10 cellular contexts compared by ENCODE assay signal in the genomic region with DNA sequence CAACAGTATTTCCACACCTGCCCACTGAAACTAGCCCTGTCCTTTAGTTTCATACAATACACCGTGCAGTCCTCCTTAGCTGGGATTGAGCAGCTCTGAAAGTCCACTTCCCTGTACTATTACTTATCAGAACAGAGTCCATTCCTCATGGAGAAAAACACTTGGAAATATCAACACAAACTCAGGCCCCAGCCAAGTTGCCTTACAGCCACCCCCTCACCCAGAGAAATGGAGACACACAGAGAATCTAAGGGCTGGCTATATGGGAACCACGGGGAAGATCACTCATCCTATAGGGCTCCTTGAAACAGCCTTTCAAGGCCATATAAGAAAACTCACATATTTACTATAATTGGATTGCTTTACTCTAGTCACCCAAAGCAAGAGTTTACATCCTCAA. TPM values are rescaled to one million over a fixed set of nuclear protein-coding genes. Genes with fewer than 3 reads are reported as not detected.
A peak's percentile ranks its signal among the peaks of the same experiment; 100 is the strongest.
DNase-seq lines count a peak whose midpoint lies in the region; ATAC-seq, FAIRE-seq and TF ChIP-seq lines count a peak whose summit lies in the region.
"Had no signal": no experiment of that assay in that cellular context is flagged by ENCODE, and none has a peak within 500 bp of the region (broad histone marks: within the 10 kb centered on the region; RNA-seq: fewer than 3 reads in every experiment).

No MANE protein-coding gene starts in this region.

- intact Hi-C loops in GM12878 (cut with micrococcal nuclease; ENCODE audit: unreplicated experiment): loop anchor here (2.0 kb wide), 1 partner anchor 13 kb away; no protein-coding TSS in a partner anchor

- no peak for ATAC-seq in GM12878

- H3K4me3 ChIP-seq in GM06990 (replicated peaks; ENCODE audit: low read depth, low read length) (peak overlapping the region; percentile 9; the same call in 1 of the 2 replicates), GM12878 (peak overlapping the region; percentile 17; the same call in 1 of the 2 replicates), skin epidermis (peak overlapping the region in 5 of 7 experiments; percentile 1 to 87 (median 73))

- CTCF ChIA-PET in GM12878 (lab: Yijun Ruan, JAX): interaction anchor here (5.5 to 6.0 kb wide), 2 partner anchors 13 to 32 kb away, joined by 37 to 38 read pairs; no protein-coding TSS in a partner anchor

- no peak overlapping the region for H3K9ac ChIP-seq in GM12878 (ENCODE audit: control insufficient read depth, insufficient read depth, low read length)

- BruUV-seq in GM12878 (replicated peaks; lab: Mats Ljungman, UMichigan): no TSS peak

- H3K36me3 ChIP-seq in GM06990 (ENCODE audit: control insufficient read depth, insufficient read depth, low read length) (0 out of 2 replicates have a peak, but pooled peaks cover 2% of the 10 kb centered on the region), GM12878 (ENCODE audit: control insufficient read depth in 2 of 2, insufficient read depth in 2 of 2, low read length in 1 of 2) (no peaks in the 10 kb centered on the region)

- no peak overlapping the region for H3K27ac ChIP-seq in GM12878 (ENCODE audit: control insufficient read depth, insufficient read depth)
- H3K27ac ChIP-seq in layer of hippocampus (ENCODE audit: low read depth, low read length): peak overlapping the region; percentile 58
- peak overlapping the region in 17 of 21 experiments; percentile 8 to 99 (median 94) for H3K27ac ChIP-seq in skin epidermis

- no peaks in the 10 kb centered on the region for H3K9me3 ChIP-seq in GM12878 (replicated peaks; ENCODE audit: control insufficient read depth, insufficient read depth, low read length)

- SMC1A ChIA-PET in GM12878 (lab: Charles Lee; ENCODE audit: uncharacterized antibody, unreplicated experiment): interaction anchor here (3.9 to 4.5 kb wide), 2 partner anchors 13 to 32 kb away, joined by 25 to 54 read pairs; no protein-coding TSS in a partner anchor

- TF ChIP-seq EP300 in GM12878 (IDR thresholded peaks at IDR 0.05; ENCODE audit: borderline replicate concordance in 1 of 2, control insufficient read depth in 1 of 2, low read depth in 2 of 2, low read length in 2 of 2): no peak

- TF ChIP-seq CTCF in GM06990 (IDR thresholded peaks at IDR 0.05; ENCODE audit: insufficient read depth, low read length, poor library complexity, severe bottlenecking): no peak
- no peak for TF ChIP-seq CTCF in GM12878 (IDR thresholded peaks at IDR 0.05 in 2 of 3, conservative IDR thresholded peaks at IDR 0.05 in 1 of 3; ENCODE audit: control insufficient read depth in 2 of 3, extremely low read depth in 1 of 3, insufficient read depth in 1 of 3, low read depth in 3 of 3, low read length in 3 of 3)
- TF ChIP-seq CTCF in GM13977 (IDR thresholded peaks at IDR 0.05; ENCODE audit: extremely low read depth, insufficient read depth, missing control alignments): no peak

- 71% methylated on average over 2 of the region's 2 CpGs for WGBS in GM12878 (ENCODE audit: insufficient coverage, insufficient replicate concordance, low lambda C conversion rate, missing lambda C conversion rate)

- TF ChIP-seq RAD21 in GM12878 (IDR thresholded peaks at IDR 0.05; ENCODE audit: insufficient read depth, low read depth, low read length): no peak

- H3K27me3 ChIP-seq in GM06990 (replicated peaks; ENCODE audit: control insufficient read depth, insufficient read depth, low read length) (no peaks in the 10 kb centered on the region; the same call in 1 of the 2 replicates), GM12878 (replicated peaks in 1 of 2; ENCODE audit: control insufficient read depth in 2 of 2, insufficient read depth in 2 of 2, low read length in 1 of 2) (no peaks in the 10 kb centered on the region), layer of hippocampus (ENCODE audit: control insufficient read depth, insufficient read depth, low read length) (no peaks in the 10 kb centered on the region)

- POLR2A ChIA-PET in GM12878 (lab: Charles Lee): interaction anchor here (0.7 to 1.1 kb wide), 2 partner anchors 12 to 874 kb away, joined by 3 to 6 read pairs; no protein-coding TSS in a partner anchor

- H2AFZ ChIP-seq in GM12878 (ENCODE audit: control insufficient read depth, low read depth, low read length): no peak overlapping the region

- H3K79me2 ChIP-seq in GM12878 (ENCODE audit: control insufficient read depth, insufficient read depth, low read length): peaks cover 5% of the 10 kb centered on the region

- TF ChIP-seq POLR2A in GM12878 (IDR thresholded peaks at IDR 0.05; ENCODE audit: low read depth, low read length): no peak

- H4K20me1 ChIP-seq in GM12878 (ENCODE audit: control insufficient read depth, insufficient read depth): no peaks in the 10 kb centered on the region

- peaks cover 21% of the 10 kb centered on the region for H3K4me1 ChIP-seq in GM12878 (ENCODE audit: control insufficient read depth, insufficient read depth, low read length)

- FAIRE-seq in GM12878 (lab: Jason Lieb, UNC): no peak

- H3K4me2 ChIP-seq in GM12878 (ENCODE audit: control insufficient read depth, insufficient read depth): peak overlapping the region; percentile 88

- no peak for DNase-seq in GM06990 (ENCODE audit: extremely low read depth, insufficient read length)
- no peak for DNase-seq in GM12878 (ENCODE audit: low read depth, low spot score)
- no peak for DNase-seq in amygdala (lab: John Stamatoyannopoulos, UW)
- DNase-seq in GM13977 (ENCODE audit: low spot score): no peak
- no peak for DNase-seq in GF-D8 (lab: John Stamatoyannopoulos, UW)
- DNase-seq in T-helper 1 cell: no peak
- DNase-seq: activated naive CD4-positive, alpha-beta T cell treated with anti-CD3 and anti-CD28 coated beads, Interleukin-2, amount 10 ng/mL, durations not matched to agents 7 days and 5 days; stimulated activated naive CD4-positive, alpha-beta T cell treated with Interleukin-2 at 50 U/mL for 16 hours had no signal

- RAD21 ChIA-PET in GM12878 (lab: Charles Lee; ENCODE audit: unreplicated experiment): interaction anchor here (1.7 to 4.7 kb wide), 2 partner anchors 12 to 32 kb away, joined by 4 to 22 read pairs; no protein-coding TSS in a partner anchor

- in situ Hi-C loops in GM12878 (cut with MboI): no loop called here
- in situ Hi-C loops in GM13977 (cut with MboI; ENCODE audit: low pct_unique_long_range_greater_than_20kb, low sequenced_read_pairs, unreplicated experiment): no loop called here

TF ChIP-seq in GM12878, 131 proteins besides CTCF, POLR2A, EP300 and RAD21:
- TF ChIP-seq BRCA1 (IDR thresholded peaks at IDR 0.05; ENCODE audit: low read depth, low read length) (no peak), FOXM1 (IDR thresholded peaks at IDR 0.05; ENCODE audit: low read depth, low read length) (no peak), HCFC1 (IDR thresholded peaks at IDR 0.05; ENCODE audit: low read length) (no peak), BCL11A (IDR thresholded peaks at IDR 0.05; ENCODE audit: low read depth, low read length) (no peak), EED (IDR thresholded peaks at IDR 0.05; ENCODE audit: low read depth) (no peak), RAD51 (IDR thresholded peaks at IDR 0.05) (no peak)
- TF ChIP-seq, protein P1, sequence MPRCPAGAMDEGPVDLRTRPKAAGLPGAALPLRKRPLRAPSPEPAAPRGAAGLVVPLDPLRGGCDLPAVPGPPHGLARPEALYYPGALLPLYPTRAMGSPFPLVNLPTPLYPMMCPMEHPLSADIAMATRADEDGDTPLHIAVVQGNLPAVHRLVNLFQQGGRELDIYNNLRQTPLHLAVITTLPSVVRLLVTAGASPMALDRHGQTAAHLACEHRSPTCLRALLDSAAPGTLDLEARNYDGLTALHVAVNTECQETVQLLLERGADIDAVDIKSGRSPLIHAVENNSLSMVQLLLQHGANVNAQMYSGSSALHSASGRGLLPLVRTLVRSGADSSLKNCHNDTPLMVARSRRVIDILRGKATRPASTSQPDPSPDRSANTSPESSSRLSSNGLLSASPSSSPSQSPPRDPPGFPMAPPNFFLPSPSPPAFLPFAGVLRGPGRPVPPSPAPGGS (IDR thresholded peaks at IDR 0.05; ENCODE audit: borderline replicate concordance, insufficient read depth, low read depth, low read length, poor library complexity, severe bottlenecking): no peak

RNA-seq across cellular contexts. Expression of gene SCARB2, which starts 1.9 kb away (rescaled TPM):
- total RNA-seq in GM12878 (2013; cell fraction: nucleolus; rRNA removed): 11.8 and 13.3 TPM in 2 replicates
- total RNA-seq in GM12878 (2014; rRNA removed): 10.7 and 11.9 TPM in 2 replicates
- 9.2 and 9.5 TPM in 2 replicates for total RNA-seq in GM12878 (2014; rRNA removed; fragmentation: Illumina TruSeq; extraction: Trizol)
- 6.2 and 8.4 TPM in 2 replicates for total RNA-seq in GM12878 (2021)
- polyA plus RNA-seq in GM12878 (2011; ENCODE audit: low read depth): 20.3 TPM
- polyA plus RNA-seq in GM12878 (2011; rRNA removed): 9.9 and 10.9 TPM in 2 replicates
- polyA plus RNA-seq in GM12878 (2011; cell fraction: cytosol; rRNA removed): 4.6 and 5.0 TPM in 2 replicates
- 5.7 and 6.6 TPM in 2 replicates for polyA plus RNA-seq in GM12878 (2011; cell fraction: nucleus; rRNA removed)
- 12.4 and 14.6 TPM in 2 replicates for polyA plus RNA-seq in GM12878 (2012)
- 9.7 and 10.3 TPM in 2 replicates for polyA plus RNA-seq in GM12878 (2014; fragmentation: Illumina TruSeq; extraction: Trizol)
- polyA plus RNA-seq in GM12878 (2014; fragmentation: Nextera tagmentation; extraction: Ambion mirVana): 1 to 10 TPM; 2.1 to 3.7 TPM
- 5.6 and 6.7 TPM in 2 replicates for polyA plus RNA-seq in GM12878 (2014; rRNA removed)
- 10 to 100 TPM; 11.5 to 11.7 TPM for polyA plus RNA-seq in GM12878 (2016; fragmentation: Nextera tagmentation; extraction: Ambion mirVana)
- polyA minus RNA-seq in GM12878 (2011; rRNA and poly(A)+ RNA removed): 19.4 and 25.1 TPM in 2 replicates
- polyA minus RNA-seq in GM12878 (2011; cell fraction: cytosol; rRNA and poly(A)+ RNA removed): 4.1 TPM in 2 replicates
- polyA minus RNA-seq in GM12878 (2011; cell fraction: nucleus; rRNA and poly(A)+ RNA removed): 6.2 and 15.4 TPM in 2 replicates

RNA-seq across cellular contexts. Expression of gene FAM47E, which starts 39.8 kb away (rescaled TPM):
- not detected in 2 replicates for total RNA-seq in GM12878 (2013; cell fraction: nucleolus; rRNA removed)
- total RNA-seq in GM12878 (2014; rRNA removed): not detected in 2 replicates
- total RNA-seq in GM12878 (2014; rRNA removed; fragmentation: Illumina TruSeq; extraction: Trizol): not detected in 2 replicates
- total RNA-seq in GM12878 (2021): not detected in 2 replicates
- polyA plus RNA-seq in GM12878 (2011; ENCODE audit: low read depth): not detected
- polyA plus RNA-seq in GM12878 (2011; rRNA removed): not detected in 2 replicates
- not detected in 2 replicates for polyA plus RNA-seq in GM12878 (2011; cell fraction: cytosol; rRNA removed)
- not detected in 2 replicates for polyA plus RNA-seq in GM12878 (2011; cell fraction: nucleus; rRNA removed)
- polyA plus RNA-seq in GM12878 (2012): 0.11 TPM in 1 of 2 replicates, not detected in the other
- not detected in 2 replicates for polyA plus RNA-seq in GM12878 (2014; fragmentation: Illumina TruSeq; extraction: Trizol)
- polyA plus RNA-seq in GM12878 (2014; fragmentation: Nextera tagmentation; extraction: Ambion mirVana): under 1 TPM in 1 of 2 experiments, not detected in 1; 0.03 TPM
- polyA plus RNA-seq in GM12878 (2014; rRNA removed): not detected in 2 replicates
- polyA plus RNA-seq in GM12878 (2016; fragmentation: Nextera tagmentation; extraction: Ambion mirVana): not detected
- not detected in 2 replicates for polyA minus RNA-seq in GM12878 (2011; rRNA and poly(A)+ RNA removed)
- not detected in 2 replicates for polyA minus RNA-seq in GM12878 (2011; cell fraction: cytosol; rRNA and poly(A)+ RNA removed)
- polyA minus RNA-seq in GM12878 (2011; cell fraction: nucleus; rRNA and poly(A)+ RNA removed): not detected in 2 replicates

Comparison
In these comparisons a context has a peak if more than half of its experiments do, and no peak if none do; other contexts are left out.
1. H3K4me3 ChIP-seq: peak in every context shown above with its lines; median percentile 73 in skin epidermis; 17 in GM12878; 9 in GM06990.